7 cellular contexts compared by ENCODE assay signal in genomic region chr11:32596114-32596513, GRCh38. TPM values are rescaled to one million over a fixed set of nuclear protein-coding genes. Genes with fewer than 3 reads are reported as not detected.
DNase-seq lines count a peak whose midpoint lies in the region; ATAC-seq lines count a peak whose summit lies in the region.
"Not testable (repeated sequence)": the region's sequence is repeated elsewhere in the genome, so short reads cannot be mapped to it uniquely, and the experiment has no call there.

No MANE protein-coding gene starts in this region.

- not testable (repeated sequence) for DNase-seq in CD8-positive, alpha-beta memory T cell; activated T-cell treated with anti-CD3 and anti-CD28 coated beads, Interleukin-2, amount 50 U/mL, for 4 hours; effector memory CD8-positive, alpha-beta T cell
- DNase-seq in activated CD4-positive, alpha-beta T cell treated with anti-CD3 and anti-CD28 coated beads, Interleukin-2, amount 50 U/mL, for 48 hours = peak; percentile 62 to 70
- peak; percentile 26 for DNase-seq in activated naive CD4-positive, alpha-beta T cell treated with anti-CD3 and anti-CD28 coated beads for 36 hours
- peak; percentile 30 to 32 for DNase-seq in stimulated activated CD4-positive, alpha-beta T cell treated with anti-CD3 and anti-CD28 coated beads, Interleukin-15, amount 100 ng/mL, for 48 hours (ENCODE audit: low read depth in 2 of 2)
- DNase-seq in stimulated activated CD8-positive, alpha-beta memory T cell treated with anti-CD3 and anti-CD28 coated beads, Interleukin-2, amount 100 ng/mL, for 48 hours (ENCODE audit: low read depth in 2 of 2) = peak; percentile 17 to 43

- H3K9me3 Mint-ChIP-seq in CD8-positive, alpha-beta memory T cell; activated T-cell treated with anti-CD3 and anti-CD28 coated beads, Interleukin-2, amount 50 U/mL, for 4 hours; activated naive CD4-positive, alpha-beta T cell treated with anti-CD3 and anti-CD28 coated beads for 36 hours; effector memory CD8-positive, alpha-beta T cell: not testable (repeated sequence)

- peak overlapping the region; percentile 3 to 73 (median 38) for H3K27ac Mint-ChIP-seq in CD8-positive, alpha-beta memory T cell
- peak overlapping the region; percentile 58 for H3K27ac Mint-ChIP-seq in activated naive CD4-positive, alpha-beta T cell treated with anti-CD3 and anti-CD28 coated beads for 36 hours
- peak overlapping the region; percentile 29 to 78 for H3K27ac Mint-ChIP-seq in effector memory CD8-positive, alpha-beta T cell

- H3K4me1 Mint-ChIP-seq in CD8-positive, alpha-beta memory T cell = peaks cover 14 to 48% (median 30%) of the 10 kb centered on the region in 3 donors
- H3K4me1 Mint-ChIP-seq in activated T-cell treated with anti-CD3 and anti-CD28 coated beads, Interleukin-2, amount 50 U/mL, for 4 hours (ENCODE audit: low read depth) = peaks cover 22% of the 10 kb centered on the region
- peaks cover 40% of the 10 kb centered on the region for H3K4me1 Mint-ChIP-seq in activated naive CD4-positive, alpha-beta T cell treated with anti-CD3 and anti-CD28 coated beads for 36 hours (ENCODE audit: low read depth)
- H3K4me1 Mint-ChIP-seq in effector memory CD8-positive, alpha-beta T cell (ENCODE audit: low read depth in 2 of 2) = peaks cover 7 to 11% of the 10 kb centered on the region in 2 donors

- H3K4me1 ChIP-seq in CD8-positive, alpha-beta memory T cell (ENCODE audit: insufficient read depth, low read length) = not testable (repeated sequence)

- POLR2A ChIA-PET in CD8-positive, alpha-beta memory T cell (lab: Charles Lee) = not testable (repeated sequence)

- not testable (repeated sequence) for H3K27me3 Mint-ChIP-seq in CD8-positive, alpha-beta memory T cell; activated T-cell treated with anti-CD3 and anti-CD28 coated beads, Interleukin-2, amount 50 U/mL, for 4 hours (ENCODE audit: low read depth); activated naive CD4-positive, alpha-beta T cell treated with anti-CD3 and anti-CD28 coated beads for 36 hours (ENCODE audit: low read depth); effector memory CD8-positive, alpha-beta T cell

- H3K9me3 ChIP-seq in CD8-positive, alpha-beta memory T cell (ENCODE audit: low read length) = not testable (repeated sequence)

- H3K36me3 Mint-ChIP-seq in CD8-positive, alpha-beta memory T cell = peaks cover 5 to 86% (median 40%) of the 10 kb centered on the region in 3 donors
- peaks cover 57% of the 10 kb centered on the region for H3K36me3 Mint-ChIP-seq in activated T-cell treated with anti-CD3 and anti-CD28 coated beads, Interleukin-2, amount 50 U/mL, for 4 hours (ENCODE audit: insufficient read depth)
- H3K36me3 Mint-ChIP-seq in activated naive CD4-positive, alpha-beta T cell treated with anti-CD3 and anti-CD28 coated beads for 36 hours (ENCODE audit: low read depth) = peaks cover 48% of the 10 kb centered on the region
- H3K36me3 Mint-ChIP-seq in effector memory CD8-positive, alpha-beta T cell (ENCODE audit: insufficient read depth) = peaks cover 89% of the 10 kb centered on the region

- H3K4me3 ChIP-seq in CD8-positive, alpha-beta memory T cell (ENCODE audit: low read length) = not testable (repeated sequence)

- H3K27ac ChIP-seq in CD8-positive, alpha-beta memory T cell (ENCODE audit: low read depth, low read length) = not testable (repeated sequence)

- not testable (repeated sequence) for H3K4me3 Mint-ChIP-seq in CD8-positive, alpha-beta memory T cell; activated T-cell treated with anti-CD3 and anti-CD28 coated beads, Interleukin-2, amount 50 U/mL, for 4 hours; activated naive CD4-positive, alpha-beta T cell treated with anti-CD3 and anti-CD28 coated beads for 36 hours; effector memory CD8-positive, alpha-beta T cell

- peak; percentile 84 to 86 for ATAC-seq in activated T-cell treated with anti-CD3 and anti-CD28 coated beads, Interleukin-2, amount 50 U/mL, for 4 hours
- not testable (repeated sequence) for ATAC-seq in effector memory CD8-positive, alpha-beta T cell (replicated peaks)

- not testable (repeated sequence) for H3K27me3 ChIP-seq in CD8-positive, alpha-beta memory T cell (ENCODE audit: insufficient read depth, low read length, poor library complexity, severe bottlenecking)

- intact Hi-C loops in activated naive CD4-positive, alpha-beta T cell treated with anti-CD3 and anti-CD28 coated beads for 36 hours (cut with micrococcal nuclease) = not testable (repeated sequence)

- peaks cover 44% of the 10 kb centered on the region for H3K36me3 ChIP-seq in CD8-positive, alpha-beta memory T cell (ENCODE audit: insufficient read depth, low read length)

- CTCF ChIA-PET in CD8-positive, alpha-beta memory T cell (lab: Charles Lee) = interaction anchor here (0.7 kb wide), 1 partner anchor 436 kb away, joined by 3 read pairs; no protein-coding TSS in a partner anchor
- CTCF ChIA-PET in activated naive CD4-positive, alpha-beta T cell treated with anti-CD3 and anti-CD28 coated beads for 36 hours (lab: Charles Lee) = not testable (repeated sequence)

RNA-seq across cellular contexts. Expression of gene EIF3M, which starts 12.5 kb away (rescaled TPM):
- total RNA-seq in CD8-positive, alpha-beta memory T cell = 100 to 1,000 TPM; 409 to 419 TPM
- polyA plus RNA-seq in CD8-positive, alpha-beta memory T cell = 229 TPM
- total RNA-seq in activated T-cell treated with anti-CD3 and anti-CD28 coated beads, Interleukin-2, amount 50 U/mL, for 4 hours = 100 to 1,000 TPM; 418 to 482 (median 438) TPM
- 100 to 1,000 TPM; 342 to 358 TPM for total RNA-seq in activated naive CD4-positive, alpha-beta T cell treated with anti-CD3 and anti-CD28 coated beads for 36 hours
